Comparison of ENCODE assay signal across 1 cellular context in the genomic region with DNA sequence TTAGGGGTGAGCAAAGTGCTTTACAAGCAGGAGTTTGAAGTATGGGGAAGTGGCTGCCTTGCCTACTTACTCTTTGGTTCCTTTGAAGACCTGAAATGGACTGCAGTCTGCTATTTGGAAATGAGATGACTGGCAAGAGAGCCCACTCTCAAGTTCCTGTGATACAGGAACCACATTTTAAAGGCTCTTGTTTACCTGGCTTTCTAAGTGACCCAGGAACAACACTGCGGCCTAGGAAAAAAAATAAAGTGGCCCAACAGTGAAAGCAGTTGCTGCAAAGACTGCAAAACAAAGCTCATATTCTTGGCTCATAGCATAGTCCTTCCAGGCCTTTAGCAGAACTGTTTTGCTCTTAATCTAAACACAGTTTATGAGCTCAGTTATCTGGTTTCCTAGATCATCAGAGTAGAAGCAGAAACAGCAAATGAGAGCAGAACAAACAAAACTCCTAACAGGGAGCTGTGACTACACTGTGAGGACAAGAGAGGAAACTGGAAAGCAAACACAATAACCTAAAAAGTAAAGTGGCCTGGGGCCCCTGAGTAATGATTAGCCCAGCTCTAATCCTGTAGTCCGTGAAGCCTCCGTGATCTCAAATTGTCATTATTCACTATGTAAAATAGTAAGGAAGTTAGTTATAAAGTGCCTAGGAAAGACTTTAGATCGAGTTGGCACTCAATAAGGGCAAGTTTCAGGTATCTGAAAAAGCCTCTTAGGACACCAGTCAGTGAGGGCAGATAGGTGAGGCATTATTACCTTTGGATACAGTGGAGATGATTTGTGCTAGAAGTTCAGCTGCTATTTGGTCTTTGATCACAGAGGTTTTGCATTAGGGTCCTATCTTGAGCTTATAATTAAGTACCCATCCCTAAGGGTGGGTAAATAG.
A peak's percentile ranks its signal among the peaks of the same experiment; 100 is the strongest.
TF ChIP-seq lines count a peak whose summit lies in the region.

No MANE protein-coding gene starts in this region.

TF ChIP-seq in HepG2, 621 proteins besides CTCF, POLR2A, EP300 and RAD21 (continued from another document and continues in another):
- TF ChIP-seq ZNF770 (CRISPR knock-in tag; IDR thresholded peaks at IDR 0.05) (no peak; the same call in 1 of the 2 replicates), ZFP1 (CRISPR knock-in tag; IDR thresholded peaks at IDR 0.05) (0 out of 2 replicates have a peak, but pooled peaks have one; percentile 42), ZXDC (CRISPR knock-in tag; IDR thresholded peaks at IDR 0.05) (no peak), RARA (CRISPR knock-in tag; IDR thresholded peaks at IDR 0.05) (peak; percentile 69), PAXIP1 (CRISPR knock-in tag; conservative IDR thresholded peaks at IDR 0.05) (peak; percentile 97), CENPT (CRISPR knock-in tag; IDR thresholded peaks at IDR 0.05; ENCODE audit: low read depth) (no peak), HNRNPL (IDR thresholded peaks at IDR 0.05; ENCODE audit: low read depth, low read length) (no peak), CEBPG (CRISPR knock-in tag; IDR thresholded peaks at IDR 0.05) (peak; percentile 16; the same call in 1 of the 2 replicates), GATA4 (IDR thresholded peaks at IDR 0.05; ENCODE audit: borderline replicate concordance, low read depth) (peak; percentile 62; the same call in 1 of the 2 replicates), ZNF557 (CRISPR knock-in tag; IDR thresholded peaks at IDR 0.05) (peak; percentile 69; the same call in 1 of the 2 replicates), ISL2 (CRISPR knock-in tag; IDR thresholded peaks at IDR 0.05) (peak; percentile 68), ZNF883 (CRISPR knock-in tag; IDR thresholded peaks at IDR 0.05; ENCODE audit: not compliant biosample characterization) (no peak), ZNF136 (CRISPR knock-in tag; IDR thresholded peaks at IDR 0.05; ENCODE audit: low read depth) (0 out of 2 replicates have a peak, but pooled peaks have one; percentile 46), JUND (CRISPR knock-in tag; IDR thresholded peaks at IDR 0.05) (no peak), IKZF5 (CRISPR knock-in tag; IDR thresholded peaks at IDR 0.05) (peak; percentile 70), ZKSCAN8 (CRISPR knock-in tag; IDR thresholded peaks at IDR 0.05; ENCODE audit: borderline replicate concordance) (peak; percentile 61; the same call in 1 of the 2 replicates), TEAD3 (CRISPR knock-in tag; optimal IDR thresholded peaks at IDR 0.05; ENCODE audit: borderline replicate concordance) (peak; percentile 63), TIGD3 (CRISPR knock-in tag; IDR thresholded peaks at IDR 0.05; ENCODE audit: borderline replicate concordance) (no peak), ELF1 (CRISPR knock-in tag; IDR thresholded peaks at IDR 0.05) (peak; percentile 71), ZNF772 (CRISPR knock-in tag; IDR thresholded peaks at IDR 0.05) (no peak; the same call in 1 of the 2 replicates), ZNF354B (CRISPR knock-in tag; IDR thresholded peaks at IDR 0.05) (no peak), ELF3 (CRISPR knock-in tag; IDR thresholded peaks at IDR 0.05) (peak; percentile 54), FOXK1 (CRISPR knock-in tag; IDR thresholded peaks at IDR 0.05; ENCODE audit: borderline replicate concordance, low read depth) (peak; percentile 70; the same call in 1 of the 2 replicates), ZNF546 (CRISPR knock-in tag; conservative IDR thresholded peaks at IDR 0.05) (no peak), ZNF609 (CRISPR knock-in tag; IDR thresholded peaks at IDR 0.05; ENCODE audit: borderline replicate concordance) (peak; percentile 80; the same call in 1 of the 2 replicates), HOXA3 (CRISPR knock-in tag; IDR thresholded peaks at IDR 0.05) (peak; percentile 54; the same call in 1 of the 2 replicates), GLI4 (CRISPR knock-in tag; IDR thresholded peaks at IDR 0.05; ENCODE audit: borderline replicate concordance) (no peak), FOXA1 (IDR thresholded peaks at IDR 0.05) (no peak), FOXA1 (CRISPR knock-in tag; IDR thresholded peaks at IDR 0.05) (peak; percentile 55), TCF7L2 (IDR thresholded peaks at IDR 0.05; ENCODE audit: low read depth, low read length) (no peak; the same call in 1 of the 2 replicates), PPARG (CRISPR knock-in tag; conservative IDR thresholded peaks at IDR 0.05) (no peak; the same call in 1 of the 2 replicates), SRF (IDR thresholded peaks at IDR 0.05; ENCODE audit: low read depth, low read length) (peak; percentile 93)
- TF ChIP-seq, protein P1, sequence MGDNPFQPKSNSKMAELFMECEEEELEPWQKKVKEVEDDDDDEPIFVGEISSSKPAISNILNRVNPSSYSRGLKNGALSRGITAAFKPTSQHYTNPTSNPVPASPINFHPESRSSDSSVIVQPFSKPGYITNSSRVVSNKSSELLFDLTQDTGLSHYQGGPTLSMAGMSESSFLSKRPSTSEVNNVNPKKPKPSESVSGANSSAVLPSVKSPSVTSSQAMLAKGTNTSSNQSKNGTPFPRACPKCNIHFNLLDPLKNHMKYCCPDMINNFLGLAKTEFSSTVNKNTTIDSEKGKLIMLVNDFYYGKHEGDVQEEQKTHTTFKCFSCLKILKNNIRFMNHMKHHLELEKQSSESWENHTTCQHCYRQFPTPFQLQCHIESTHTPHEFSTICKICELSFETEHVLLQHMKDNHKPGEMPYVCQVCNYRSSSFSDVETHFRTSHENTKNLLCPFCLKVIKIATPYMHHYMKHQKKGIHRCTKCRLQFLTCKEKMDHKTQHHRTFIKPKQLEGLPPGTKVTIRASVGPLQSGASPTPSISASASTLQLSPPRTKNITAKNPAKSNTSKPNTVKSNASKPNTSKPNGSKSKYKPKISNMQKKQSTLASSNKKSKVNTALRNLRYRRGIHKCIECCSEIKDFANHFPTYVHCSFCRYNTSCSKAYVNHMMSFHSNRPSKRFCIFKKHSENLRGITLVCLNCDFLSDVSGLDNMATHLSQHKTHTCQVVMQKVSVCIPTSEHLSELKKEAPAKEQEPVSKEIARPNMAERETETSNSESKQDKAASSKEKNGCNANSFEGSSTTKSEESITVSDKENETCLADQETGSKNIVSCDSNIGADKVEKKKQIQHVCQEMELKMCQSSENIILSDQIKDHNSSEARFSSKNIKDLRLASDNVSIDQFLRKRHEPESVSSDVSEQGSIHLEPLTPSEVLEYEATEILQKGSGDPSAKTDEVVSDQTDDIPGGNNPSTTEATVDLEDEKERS (CRISPR knock-in tag; IDR thresholded peaks at IDR 0.05), result no peak
- TF ChIP-seq, protein P2, sequence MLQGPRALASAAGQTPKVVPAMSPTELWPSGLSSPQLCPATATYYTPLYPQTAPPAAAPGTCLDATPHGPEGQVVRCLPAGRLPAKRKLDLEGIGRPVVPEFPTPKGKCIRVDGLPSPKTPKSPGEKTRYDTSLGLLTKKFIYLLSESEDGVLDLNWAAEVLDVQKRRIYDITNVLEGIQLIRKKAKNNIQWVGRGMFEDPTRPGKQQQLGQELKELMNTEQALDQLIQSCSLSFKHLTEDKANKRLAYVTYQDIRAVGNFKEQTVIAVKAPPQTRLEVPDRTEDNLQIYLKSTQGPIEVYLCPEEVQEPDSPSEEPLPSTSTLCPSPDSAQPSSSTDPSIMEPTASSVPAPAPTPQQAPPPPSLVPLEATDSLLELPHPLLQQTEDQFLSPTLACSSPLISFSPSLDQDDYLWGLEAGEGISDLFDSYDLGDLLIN (CRISPR knock-in tag; IDR thresholded peaks at IDR 0.05; ENCODE audit: borderline replicate concordance), result no peak
